Comparison of ENCODE assay signal across 35 cellular contexts in genomic region chr20:62852196-62852595, GRCh38. TPM values are rescaled to one million over a fixed set of nuclear protein-coding genes. Genes with fewer than 3 reads are reported as not detected.
"Had no signal": no experiment of that assay in that cellular context is flagged by ENCODE, and none has a peak within 500 bp of the region (broad histone marks: within the 10 kb centered on the region; RNA-seq: fewer than 3 reads in every experiment).

No MANE protein-coding gene starts in this region.

- ATAC-seq: activated CD8-positive, alpha-beta memory T cell treated with anti-CD3 and anti-CD28 coated beads, Interleukin-2, amount 10 ng/mL, durations not matched to agents 7 days and 5 days; body of pancreas had no signal

- H3K27ac Mint-ChIP-seq: activated CD4-positive, alpha-beta T cell treated with anti-CD3 and anti-CD28 coated beads, Interleukin-2, amount 10 ng/mL, durations not matched to agents 7 days and 5 days; activated CD8-positive, alpha-beta memory T cell treated with anti-CD3 and anti-CD28 coated beads, Interleukin-2, amount 10 ng/mL, durations not matched to agents 7 days and 5 days; activated naive CD4-positive, alpha-beta T cell treated with anti-CD3 and anti-CD28 coated beads, Interleukin-2, amount 50 U/mL, for 24 hours; activated naive CD8-positive, alpha-beta T cell treated with anti-CD3 and anti-CD28 coated beads, Interleukin-2, amount 10 ng/mL, durations not matched to agents 7 days and 5 days had no signal

- H3K9me3 Mint-ChIP-seq: activated CD4-positive, alpha-beta T cell treated with anti-CD3 and anti-CD28 coated beads, Interleukin-2, amount 10 ng/mL, durations not matched to agents 7 days and 5 days; activated naive CD4-positive, alpha-beta T cell treated with anti-CD3 and anti-CD28 coated beads, Interleukin-2, amount 50 U/mL, for 24 hours; activated naive CD8-positive, alpha-beta T cell treated with anti-CD3 and anti-CD28 coated beads, Interleukin-2, amount 10 ng/mL, durations not matched to agents 7 days and 5 days had no signal

- H3K27me3 Mint-ChIP-seq: activated CD4-positive, alpha-beta T cell treated with anti-CD3 and anti-CD28 coated beads, Interleukin-2, amount 10 ng/mL, durations not matched to agents 7 days and 5 days; activated CD8-positive, alpha-beta memory T cell treated with anti-CD3 and anti-CD28 coated beads, Interleukin-2, amount 10 ng/mL, durations not matched to agents 7 days and 5 days; activated naive CD4-positive, alpha-beta T cell treated with anti-CD3 and anti-CD28 coated beads, Interleukin-2, amount 50 U/mL, for 24 hours; activated naive CD8-positive, alpha-beta T cell treated with anti-CD3 and anti-CD28 coated beads, Interleukin-2, amount 10 ng/mL, durations not matched to agents 7 days and 5 days had no signal

- FAIRE-seq: astrocyte, bronchial epithelial cell had no signal

- H3K27me3 ChIP-seq: body of pancreas, SJCRH30 had no signal

- H3K4me2 ChIP-seq: KMS-11, PC-9 had no signal

- H3K4me1 Mint-ChIP-seq: activated CD4-positive, alpha-beta T cell treated with anti-CD3 and anti-CD28 coated beads, Interleukin-2, amount 10 ng/mL, durations not matched to agents 7 days and 5 days; activated CD8-positive, alpha-beta memory T cell treated with anti-CD3 and anti-CD28 coated beads, Interleukin-2, amount 10 ng/mL, durations not matched to agents 7 days and 5 days had no signal

- H3K4me1 ChIP-seq: body of pancreas, SJCRH30 had no signal

- H3K9ac ChIP-seq: KMS-11 had no signal

- H2AFZ ChIP-seq: PC-9 had no signal

- H3K4me3 ChIP-seq: body of pancreas, PC-9, SJCRH30, SK-N-MC had no signal

- H3K27ac ChIP-seq: body of pancreas, KMS-11, PC-9, SJCRH30, SK-N-MC, WERI-Rb-1 had no signal

- H3K9me3 ChIP-seq: body of pancreas, SJCRH30 had no signal

- H3K4me3 Mint-ChIP-seq: activated CD4-positive, alpha-beta T cell treated with anti-CD3 and anti-CD28 coated beads, Interleukin-2, amount 10 ng/mL, durations not matched to agents 7 days and 5 days; activated CD8-positive, alpha-beta memory T cell treated with anti-CD3 and anti-CD28 coated beads, Interleukin-2, amount 10 ng/mL, durations not matched to agents 7 days and 5 days; activated naive CD4-positive, alpha-beta T cell treated with anti-CD3 and anti-CD28 coated beads, Interleukin-2, amount 50 U/mL, for 24 hours; activated naive CD8-positive, alpha-beta T cell treated with anti-CD3 and anti-CD28 coated beads, Interleukin-2, amount 10 ng/mL, durations not matched to agents 7 days and 5 days had no signal

- DNase-seq: activated CD4-positive, alpha-beta T cell treated with anti-CD3 and anti-CD28 coated beads, Interleukin-2, amount 10 ng/mL, durations not matched to agents 7 days and 5 days; activated CD4-positive, alpha-beta T cell treated with anti-CD3 and anti-CD28 coated beads, Interleukin-2, amount 50 U/mL, for 48 hours; activated CD4-positive, CD25-positive, alpha-beta regulatory T cell; activated CD8-positive, alpha-beta memory T cell treated with anti-CD3 and anti-CD28 coated beads for 24 hours; activated CD8-positive, alpha-beta memory T cell treated with anti-CD3 and anti-CD28 coated beads, Interleukin-2, amount 10 ng/mL, durations not matched to agents 7 days and 5 days; activated CD8-positive, alpha-beta memory T cell treated with anti-CD3 and anti-CD28 coated beads, Interleukin-2, amount 50 U/mL, for 48 hours; activated effector memory CD4-positive, alpha-beta T cell treated with Interleukin-2 at 50 U/mL for 16 hours; activated naive CD8-positive, alpha-beta T cell treated with anti-CD3 and anti-CD28 coated beads, Interleukin-2, amount 10 ng/mL, durations not matched to agents 7 days and 5 days; activated T-cell treated with anti-CD3 and anti-CD28 coated beads, Interleukin-2, amount 50 U/mL, for 48 hours; amygdala; body of pancreas; caudate nucleus; cerebellar nuclear complex; NCI-H1092 treated with DMSO at 0.1 percent for 48 hours; NCI-H1417; NCI-H146; NCI-H187; NCI-H2029 treated with DMSO at 0.1 percent for 48 hours; NCI-H2107; NCI-H2171; NCI-H510A; NCI-H526; NCI-H748 treated with DMSO at 0.1 percent for 48 hours; NK-92 treated with Interleukin-12 subunit alpha and Interleukin-12 subunit beta, amount 100 ng/mL, for 24 hours; SHP77; SJCRH30; T1000; WERI-Rb-1 had no signal

RNA-seq across cellular contexts. Expression of gene COL9A3, which starts 35.3 kb away (rescaled TPM):
- total RNA-seq: activated CD4-positive, alpha-beta T cell treated with anti-CD3 and anti-CD28 coated beads, Interleukin-2, amount 10 ng/mL, durations not matched to agents 7 days and 5 days; bronchial epithelial cell; LHCN-M2 had no signal
